ENCODE assay signal across 11 cellular contexts in the genomic region with DNA sequence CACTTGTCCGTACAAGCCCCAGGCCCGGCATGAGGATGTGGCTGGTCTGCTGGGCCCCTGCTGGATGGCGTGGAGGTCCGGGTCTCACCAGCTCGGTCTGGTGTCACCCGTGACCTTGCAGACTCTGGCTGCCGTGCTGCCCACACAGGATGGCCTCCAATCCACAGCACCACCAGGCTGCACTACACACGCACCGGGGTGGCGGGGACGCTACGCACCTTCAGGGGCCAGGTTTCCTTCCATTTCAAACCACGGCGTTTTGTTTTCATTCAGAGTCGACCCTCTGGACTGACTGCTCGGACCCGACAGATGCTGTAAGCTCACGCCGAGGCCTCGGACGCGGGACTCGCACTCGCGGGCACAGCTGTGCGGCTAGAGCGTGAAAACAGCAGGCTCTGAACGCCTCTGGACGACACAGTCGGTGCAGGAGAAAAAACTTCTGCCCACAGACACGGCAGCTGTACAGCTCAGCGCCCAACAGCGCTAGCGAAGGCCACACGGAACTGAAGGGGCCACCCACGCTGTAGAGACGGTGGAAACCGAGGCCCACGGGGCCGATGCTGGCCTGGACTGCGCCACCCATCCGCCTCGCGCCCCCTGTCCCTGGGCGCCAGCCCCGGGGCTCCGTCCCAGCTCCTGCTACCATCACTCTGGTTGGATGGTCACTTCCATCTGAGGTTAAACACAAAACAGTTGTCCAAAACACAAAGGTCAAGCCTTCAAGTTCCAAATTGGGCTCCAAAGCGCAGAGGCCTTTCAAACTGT.
"Had no signal": no experiment of that assay in that cellular context is flagged by ENCODE, and none has a peak within 500 bp of the region (broad histone marks: within the 10 kb centered on the region; RNA-seq: fewer than 3 reads in every experiment).

No MANE protein-coding gene starts in this region.

- DNase-seq: activated naive CD4-positive, alpha-beta T cell treated with anti-CD3 and anti-CD28 coated beads, Interleukin-2, amount 10 ng/mL, durations not matched to agents 7 days and 5 days; adrenal gland; naive thymus-derived CD4-positive, alpha-beta T cell; stimulated activated CD4-positive, alpha-beta T cell treated with anti-CD3 and anti-CD28 coated beads, Interleukin-2, amount 100 ng/mL, for 24 hours; stimulated activated naive B cell treated with anti-CD40 and anti-IgM and Interleukin-4, amounts not matched to agents 10 μg/mL and 1 μg/mL and 100 μg/mL, for 72 hours; T-helper 1 cell had no signal

- H3K36me3 ChIP-seq: adrenal gland, suprapubic skin had no signal

- H3K36me3 Mint-ChIP-seq: activated naive CD4-positive, alpha-beta T cell treated with anti-CD3 and anti-CD28 coated beads, Interleukin-2, amount 10 ng/mL, durations not matched to agents 7 days and 5 days had no signal

- H3K27ac Mint-ChIP-seq: activated naive CD4-positive, alpha-beta T cell treated with anti-CD3 and anti-CD28 coated beads, Interleukin-2, amount 10 ng/mL, durations not matched to agents 7 days and 5 days; naive thymus-derived CD4-positive, alpha-beta T cell; progenitor cell of endocrine pancreas; stimulated activated naive B cell treated with anti-CD40 and anti-IgM and Interleukin-4, amounts not matched to agents 10 μg/mL and 1 μg/mL and 100 μg/mL, for 72 hours had no signal

- H3K4me1 ChIP-seq: adrenal gland, foreskin keratinocyte had no signal

- H3K9me3 Mint-ChIP-seq: activated naive CD4-positive, alpha-beta T cell treated with anti-CD3 and anti-CD28 coated beads, Interleukin-2, amount 10 ng/mL, durations not matched to agents 7 days and 5 days; naive thymus-derived CD4-positive, alpha-beta T cell; stimulated activated naive B cell treated with anti-CD40 and anti-IgM and Interleukin-4, amounts not matched to agents 10 μg/mL and 1 μg/mL and 100 μg/mL, for 72 hours had no signal

- H3K4me3 Mint-ChIP-seq: activated naive CD4-positive, alpha-beta T cell treated with anti-CD3 and anti-CD28 coated beads, Interleukin-2, amount 10 ng/mL, durations not matched to agents 7 days and 5 days; naive thymus-derived CD4-positive, alpha-beta T cell; stimulated activated naive B cell treated with anti-CD40 and anti-IgM and Interleukin-4, amounts not matched to agents 10 μg/mL and 1 μg/mL and 100 μg/mL, for 72 hours had no signal

- H3K9me3 ChIP-seq: adrenal gland, suprapubic skin had no signal

- H3K27me3 ChIP-seq: adrenal gland, foreskin keratinocyte, suprapubic skin had no signal

- ATAC-seq: naive thymus-derived CD4-positive, alpha-beta T cell; stimulated activated naive B cell treated with anti-CD40 and anti-IgM and Interleukin-4, amounts not matched to agents 10 μg/mL and 1 μg/mL and 100 μg/mL, for 72 hours had no signal

- H3K4me3 ChIP-seq: adrenal gland, SK-N-MC, suprapubic skin had no signal

- H3K27ac ChIP-seq: adrenal gland, foreskin keratinocyte, SK-N-MC, suprapubic skin, VCaP had no signal

- H3K27me3 Mint-ChIP-seq: activated naive CD4-positive, alpha-beta T cell treated with anti-CD3 and anti-CD28 coated beads, Interleukin-2, amount 10 ng/mL, durations not matched to agents 7 days and 5 days; naive thymus-derived CD4-positive, alpha-beta T cell; progenitor cell of endocrine pancreas; stimulated activated naive B cell treated with anti-CD40 and anti-IgM and Interleukin-4, amounts not matched to agents 10 μg/mL and 1 μg/mL and 100 μg/mL, for 72 hours had no signal
